ENCODE assay signal across 8 cellular contexts in genomic region chr12:46430340-46430948, GRCh38. TPM values are rescaled to one million over a fixed set of nuclear protein-coding genes. Genes with fewer than 3 reads are reported as not detected.
DNase-seq lines count a peak whose midpoint lies in the region; ATAC-seq and TF ChIP-seq lines count a peak whose summit lies in the region.

No MANE protein-coding gene starts in this region.

- H3K27ac ChIP-seq in esophagus squamous epithelium (peak overlapping the region; percentile 67 to 86 (median 70)), trophoblast cell (ENCODE audit: low read depth, low read length) (no peak overlapping the region)

- H3K9ac ChIP-seq in trophoblast cell (ENCODE audit: low read length): no peak overlapping the region

- no peak for TF ChIP-seq POLR2A in esophagus squamous epithelium (IDR thresholded peaks at IDR 0.05)

- H3K9me3 ChIP-seq in esophagus squamous epithelium: no peaks in the 10 kb centered on the region
- H3K9me3 ChIP-seq in trophoblast cell (ENCODE audit: insufficient read depth, low read depth, low read length): peaks cover 4% of the 10 kb centered on the region

- no peaks in the 10 kb centered on the region for H3K79me1 ChIP-seq in trophoblast cell (ENCODE audit: low read length)

- H4K12ac ChIP-seq in trophoblast cell (ENCODE audit: low read depth, low read length): no peak overlapping the region

- DNase-seq in AG08396 (ENCODE audit: low spot score) (peak; percentile 27), SK-MEL-5 (ENCODE audit: low read depth, low spot score) (peak; percentile 14), esophagus squamous epithelium (lab: John Stamatoyannopoulos, UW) (no peak), trophoblast cell (peak; percentile 15 to 34), NCI-H446 (lab: John Stamatoyannopoulos, UW) (no peak), NCI-H1694 treated with DMSO at 0.1 percent for 48 hours (lab: John Stamatoyannopoulos, UW) (no peak), epidermal melanocyte (ENCODE audit: insufficient read length, low spot score) (no peak)

- H2BK5ac ChIP-seq in trophoblast cell (ENCODE audit: low read depth, low read length, poor library complexity): no peak overlapping the region

- H4K8ac ChIP-seq in trophoblast cell (ENCODE audit: low read depth, low read length): no peak overlapping the region

- H3K4me1 ChIP-seq in esophagus squamous epithelium (peaks cover 4 to 30% (median 10%) of the 10 kb centered on the region in 3 donors), trophoblast cell (ENCODE audit: control insufficient read depth in 1 of 2, insufficient read depth in 2 of 2, low read length in 2 of 2) (no peaks in the 10 kb centered on the region)

- in situ Hi-C loops in SK-MEL-5 (cut with HindIII; ENCODE audit: low pct_unique_long_range_greater_than_20kb, low sequenced_read_pairs): no loop called here

- H3K23ac ChIP-seq in trophoblast cell (ENCODE audit: low read length): no peak overlapping the region

- H3K36me3 ChIP-seq in esophagus squamous epithelium (no peaks in the 10 kb centered on the region), trophoblast cell (ENCODE audit: control insufficient read depth in 1 of 2, insufficient read depth in 2 of 2, low read length in 2 of 2) (no peaks in the 10 kb centered on the region)

- H2AK5ac ChIP-seq in trophoblast cell (ENCODE audit: low read length): no peak overlapping the region

- 15 to 19% methylated on average over 2 of the region's 2 CpGs for WGBS in esophagus squamous epithelium, 2 donors
- WGBS in trophoblast cell (ENCODE audit: extremely low coverage, insufficient coverage, insufficient read length): no CpG with 5 or more reads among the region's 2 CpGs

- intact Hi-C loops in esophagus squamous epithelium (cut with DNase I): no loop called here

- no peak overlapping the region for H3K14ac ChIP-seq in trophoblast cell (ENCODE audit: low read length)

- H3K27me3 ChIP-seq in esophagus squamous epithelium (no peaks in the 10 kb centered on the region), trophoblast cell (ENCODE audit: insufficient read depth, low read length) (no peaks in the 10 kb centered on the region)

- no peak overlapping the region for H3K4me2 ChIP-seq in trophoblast cell (ENCODE audit: low read length)

- H2BK12ac ChIP-seq in trophoblast cell (ENCODE audit: low read length): no peak overlapping the region

- H3K4me3 ChIP-seq in esophagus squamous epithelium (peak overlapping the region in 1 of 4 donors; percentile 1), trophoblast cell (ENCODE audit: low read depth, low read length) (no peak overlapping the region)

- no peak overlapping the region for H3K4ac ChIP-seq in trophoblast cell (ENCODE audit: low read depth, low read length)

- no peak overlapping the region for H4K91ac ChIP-seq in trophoblast cell (ENCODE audit: low read depth, low read length)

- H2AFZ ChIP-seq in trophoblast cell (ENCODE audit: insufficient read depth, low read length, poor library complexity): no peak overlapping the region

- ATAC-seq in GM21723 (IDR thresholded peaks at IDR 0.05; ENCODE audit: unreplicated experiment): peak; percentile 60

- H3K18ac ChIP-seq in trophoblast cell (ENCODE audit: low read length): no peak overlapping the region

- H3K79me2 ChIP-seq in trophoblast cell (ENCODE audit: control insufficient read depth, insufficient read depth, low read length, poor library complexity): no peaks in the 10 kb centered on the region

- H2BK120ac ChIP-seq in trophoblast cell (ENCODE audit: insufficient read depth, low read length, poor library complexity): no peak overlapping the region

- TF ChIP-seq CTCF in esophagus squamous epithelium (IDR thresholded peaks at IDR 0.05): no peak

RNA-seq across cellular contexts. Expression of gene SLC38A2, which starts 57.9 kb away (rescaled TPM):
- 257 and 278 TPM in 2 replicates for total RNA-seq in SK-MEL-5 (2014; rRNA removed; shearing (Covaris generic))
- 167 and 187 TPM in 2 replicates for polyA plus RNA-seq in SK-MEL-5 (2015; cell fraction: cytosol; rRNA removed)
- polyA plus RNA-seq in SK-MEL-5 (2015; cell fraction: nucleus; rRNA removed): 633 and 636 TPM in 2 replicates
- 100 to 1,000 TPM; 242 to 468 (median 286) TPM for total RNA-seq in esophagus squamous epithelium
- 849 and 857 TPM in 2 replicates for polyA plus RNA-seq in trophoblast cell (2013)

Comparison
In these comparisons a context has a peak if more than half of its experiments do, and no peak if none do; other contexts are left out.
1. DNase-seq: peak in AG08396 (single experiment), SK-MEL-5 (single experiment) and trophoblast cell (2 of 2); none in esophagus squamous epithelium (single experiment), NCI-H446 (0 of 2), NCI-H1694 treated with DMSO at 0.1 percent for 48 hours (single experiment) and epidermal melanocyte (single experiment).